ENCODE assay signal across 20 cellular contexts in genomic region chr20:24648481-24648880, GRCh38.
A peak's percentile ranks its signal among the peaks of the same experiment; 100 is the strongest.
DNase-seq lines count a peak whose midpoint lies in the region; ATAC-seq, FAIRE-seq and TF ChIP-seq lines count a peak whose summit lies in the region.
"Had no signal": no experiment of that assay in that cellular context is flagged by ENCODE, and none has a peak within 500 bp of the region (broad histone marks: within the 10 kb centered on the region; RNA-seq: fewer than 3 reads in every experiment).

No MANE protein-coding gene starts in this region.

- H3K27ac ChIP-seq in WERI-Rb-1: peak overlapping the region; percentile 76
- H3K27ac ChIP-seq: heart right ventricle, SJSA1, stomach had no signal

- H3K9me3 ChIP-seq in WERI-Rb-1 (ENCODE audit: severe bottlenecking): no peaks in the 10 kb centered on the region
- H3K9me3 ChIP-seq: BE2C, SJSA1 had no signal

- TF ChIP-seq CTCF in WERI-Rb-1 (IDR thresholded peaks at IDR 0.05; ENCODE audit: low read depth, low read length): no peak

- TF ChIP-seq POLR2A in GM18505 (IDR thresholded peaks at IDR 0.05; ENCODE audit: borderline replicate concordance, extremely low read depth, insufficient read depth, insufficient read length): no peak

- no peaks in the 10 kb centered on the region for H3K27me3 ChIP-seq in WERI-Rb-1 (ENCODE audit: insufficient read depth, low read depth, severe bottlenecking)
- H3K27me3 ChIP-seq: BE2C, heart right ventricle, SJSA1, stomach had no signal

- no peak overlapping the region for H3K4me3 ChIP-seq in WERI-Rb-1 (ENCODE audit: low read depth, low read length)
- H3K4me3 ChIP-seq: heart right ventricle, SJSA1, stomach had no signal

- no peaks in the 10 kb centered on the region for H3K36me3 ChIP-seq in WERI-Rb-1
- H3K36me3 ChIP-seq: BE2C, heart right ventricle, SJSA1, stomach had no signal

- DNase-seq in WERI-Rb-1 (no peak), mesenteric fat pad (ENCODE audit: low spot score) (peak; percentile 60), NCI-H2227 treated with DMSO at 0.1 percent for 48 hours (lab: John Stamatoyannopoulos, UW) (no peak), urothelium cell line (ENCODE audit: low spot score) (no peak), NOMO-1 treated with DMSO at 0.1 percent for 48 hours (lab: John Stamatoyannopoulos, UW; ENCODE audit: unreplicated experiment) (no peak)
- DNase-seq: activated naive CD4-positive, alpha-beta T cell treated with anti-CD3 and anti-CD28 coated beads for 36 hours; BE2C; caudate nucleus; heart right ventricle; KBM-7; left colon; naive thymus-derived CD8-positive, alpha-beta T cell; NCI-H1436 treated with DMSO at 0.1 percent for 48 hours; retina; stomach had no signal

- FAIRE-seq in urothelium cell line (lab: Jason Lieb, UNC): no peak
- FAIRE-seq: GM12892 had no signal

- ATAC-seq in GM18505 (IDR thresholded peaks at IDR 0.05; ENCODE audit: unreplicated experiment) (peak; percentile 32), HG02610 (IDR thresholded peaks at IDR 0.05; ENCODE audit: unreplicated experiment) (peak; percentile 18), GM19455 (IDR thresholded peaks at IDR 0.05; ENCODE audit: unreplicated experiment) (no peak)
- ATAC-seq: left colon; naive thymus-derived CD8-positive, alpha-beta T cell had no signal
